In the genomic region with DNA sequence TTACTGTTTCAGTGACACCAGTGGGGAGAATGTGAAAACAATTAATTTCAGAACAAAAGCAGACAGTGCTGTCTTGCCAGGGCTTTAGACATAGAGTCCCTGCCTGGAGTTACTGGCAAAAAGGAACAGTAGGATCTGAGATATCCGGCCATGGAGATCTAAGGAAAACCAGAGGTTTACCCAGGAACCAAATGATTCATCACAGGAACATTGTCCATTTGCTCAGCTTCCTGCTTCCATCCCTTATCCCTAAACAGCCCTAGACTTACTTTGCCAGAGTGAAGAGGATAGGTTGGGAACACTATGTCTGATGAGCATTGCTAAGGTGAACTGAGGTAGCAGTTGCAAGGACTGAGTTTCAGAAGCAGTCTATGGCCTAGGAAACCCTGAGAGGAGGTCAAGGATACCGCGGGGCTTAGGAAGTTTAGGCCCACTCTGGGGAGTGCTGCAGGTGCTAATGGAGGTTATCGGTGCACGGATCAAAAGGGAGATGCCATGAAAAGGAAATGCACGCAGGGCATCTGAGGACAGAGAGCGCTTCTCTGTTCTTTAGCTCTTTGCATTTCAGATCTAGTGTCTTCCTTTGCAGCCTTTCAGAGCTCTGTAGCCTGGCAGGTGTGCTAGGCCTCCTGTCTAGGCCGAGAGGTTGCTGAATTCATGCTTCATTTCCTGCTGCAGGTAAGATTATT, we compare ENCODE assay signal across 16 cellular contexts.
A peak's percentile ranks its signal among the peaks of the same experiment; 100 is the strongest.
DNase-seq lines count a peak whose midpoint lies in the region; ATAC-seq, FAIRE-seq and TF ChIP-seq lines count a peak whose summit lies in the region.
"Had no signal": no experiment of that assay in that cellular context is flagged by ENCODE, and none has a peak within 500 bp of the region (broad histone marks: within the 10 kb centered on the region; RNA-seq: fewer than 3 reads in every experiment).

No MANE protein-coding gene starts in this region.

- no peak overlapping the region for H3K18ac ChIP-seq in H9 (ENCODE audit: insufficient read length, low read depth, low read length)

- H3K9me3 Mint-ChIP-seq in H9: peaks cover 2 to 8% of the 10 kb centered on the region in 2 experiments; a peak in 3 of 5 replicates
- no peaks in the 10 kb centered on the region for H3K9me3 Mint-ChIP-seq in activated T-helper 2 cell treated with anti-CD3 and anti-CD28 coated beads, Interferon-gamma antibody, Interleukin-2, Interleukin-4, amounts not matched to agents 10 μg/mL and 5 μg/mL and 100 μg/mL, durations not matched to agents 14 hours and 24 hours and 36 hours

- H3K27me3 ChIP-seq in DND-41 (ENCODE audit: insufficient read depth, low read length, poor library complexity) (no peaks in the 10 kb centered on the region), H9 (ENCODE audit: insufficient read depth, low read length) (no peaks in the 10 kb centered on the region), RWPE2 (ENCODE audit: insufficient read depth, poor library complexity, severe bottlenecking) (no peaks in the 10 kb centered on the region), endothelial cell of umbilical vein (ENCODE audit: control insufficient read depth in 2 of 2, insufficient read depth in 2 of 2, low read length in 2 of 2) (no peaks in the 10 kb centered on the region)

- BruUV-seq in endothelial cell of umbilical vein (replicated peaks; lab: Mats Ljungman, UMichigan): no TSS peak

- dilution Hi-C loops in endothelial cell of umbilical vein (cut with MboI; ENCODE audit: extremely low pct_ligation_motif_present, low sequenced_read_pairs): no loop called here

- TF ChIP-seq POLR2A in endothelial cell of umbilical vein (IDR thresholded peaks at IDR 0.05; ENCODE audit: low read depth, low read length): no peak

- POLR2A ChIA-PET in endothelial cell of umbilical vein (lab: Charles Lee): no interaction called here

- no peaks in the 10 kb centered on the region for H3K9me3 ChIP-seq in DND-41 (ENCODE audit: insufficient read depth, low read length, severe bottlenecking)
- H3K9me3 ChIP-seq in H9 (ENCODE audit: control insufficient read depth, low read depth, low read length): no peaks in the 10 kb centered on the region
- H3K9me3 ChIP-seq in RWPE2 (ENCODE audit: severe bottlenecking): no peaks in the 10 kb centered on the region
- no peaks in the 10 kb centered on the region for H3K9me3 ChIP-seq in endothelial cell of umbilical vein (replicated peaks; ENCODE audit: control insufficient read depth, insufficient read depth, low read length)

- ATAC-seq in DND-41 (ENCODE audit: insufficient read depth, low read depth): peak; percentile 89
- 0 out of 3 replicates have a peak, but pooled peaks have one; percentile 40 for ATAC-seq in RWPE2 (ENCODE audit: low read depth)
- ATAC-seq in Right ventricle myocardium superior (ENCODE audit: poor library complexity): no peak
- ATAC-seq: HCT116, K562 had no signal

- no peak overlapping the region for H2BK15ac ChIP-seq in H9 (ENCODE audit: low read depth, low read length)

- H2AFZ ChIP-seq in DND-41 (ENCODE audit: low read depth, low read length) (no peak overlapping the region), H9 (ENCODE audit: low read length) (no peak overlapping the region), endothelial cell of umbilical vein (ENCODE audit: low read depth, low read length) (peak overlapping the region; percentile 2)

- TF ChIP-seq CTCF in DND-41 (IDR thresholded peaks at IDR 0.05; ENCODE audit: borderline replicate concordance, extremely low read depth, low read length, poor library complexity, severe bottlenecking) (no peak), H9 (conservative IDR thresholded peaks at IDR 0.05) (no peak), RWPE2 (IDR thresholded peaks at IDR 0.05; ENCODE audit: poor library complexity, severe bottlenecking) (no peak), endothelial cell of umbilical vein (IDR thresholded peaks at IDR 0.05; ENCODE audit: extremely low read depth in 1 of 2, insufficient read depth in 1 of 2, low read depth in 1 of 2, low read length in 2 of 2) (no peak)

- H3K36me3 ChIP-seq in DND-41 (ENCODE audit: insufficient read depth, low read length) (no peaks in the 10 kb centered on the region), RWPE2 (ENCODE audit: low read depth) (no peaks in the 10 kb centered on the region), endothelial cell of umbilical vein (ENCODE audit: control insufficient read depth in 2 of 2, extremely low read depth in 1 of 2, insufficient read depth in 2 of 2, low read length in 2 of 2) (no peaks in the 10 kb centered on the region)

- H3K56ac ChIP-seq in H9 (ENCODE audit: insufficient read length, low read depth, low read length): no peak overlapping the region

- no peak overlapping the region for H3K23ac ChIP-seq in H9 (ENCODE audit: insufficient read length, low read depth, low read length)

- H3K27ac ChIP-seq in DND-41 (ENCODE audit: low read length): peak overlapping the region; percentile 54; the same call in 1 of the 2 replicates
- H3K27ac ChIP-seq in H9 (ENCODE audit: insufficient read length, low read depth, low read length): no peak overlapping the region
- no peak overlapping the region for H3K27ac ChIP-seq in RWPE2 (ENCODE audit: poor library complexity, severe bottlenecking)
- H3K27ac ChIP-seq in endothelial cell of umbilical vein (ENCODE audit: insufficient read depth, low read depth, low read length): no peak overlapping the region
- H3K27ac ChIP-seq: HL-60 had no signal

- H3T11ph ChIP-seq in H9 (ENCODE audit: low read length): no peak overlapping the region

- no peaks in the 10 kb centered on the region for H3K27me3 Mint-ChIP-seq in H9 (ENCODE audit: low read depth)
- peaks cover 7% of the 10 kb centered on the region for H3K27me3 Mint-ChIP-seq in activated T-helper 2 cell treated with anti-CD3 and anti-CD28 coated beads, Interferon-gamma antibody, Interleukin-2, Interleukin-4, amounts not matched to agents 10 μg/mL and 5 μg/mL and 100 μg/mL, durations not matched to agents 14 hours and 24 hours and 36 hours (ENCODE audit: low read depth)

- H3K9ac ChIP-seq in DND-41 (ENCODE audit: low read depth, low read length) (no peak overlapping the region), H9 (ENCODE audit: extremely low read depth, insufficient read length, low read length) (no peak overlapping the region), endothelial cell of umbilical vein (replicated peaks; ENCODE audit: extremely low read depth, insufficient read depth, low read length) (no peak overlapping the region)

- no peaks in the 10 kb centered on the region for H3K79me1 ChIP-seq in H9 (ENCODE audit: insufficient read depth, low read depth, low read length, poor library complexity, severe bottlenecking)

- H3K4me2 ChIP-seq in DND-41 (ENCODE audit: insufficient read depth, low read length) (no peak overlapping the region), H9 (ENCODE audit: insufficient read depth, insufficient read length, low read length) (no peak overlapping the region), endothelial cell of umbilical vein (ENCODE audit: insufficient read depth, low read length) (no peak overlapping the region)

- H4K5ac ChIP-seq in H9 (ENCODE audit: insufficient read length, low read depth, low read length): peak overlapping the region; percentile 21

- intact Hi-C loops in endothelial cell of umbilical vein (cut with micrococcal nuclease) (loop anchor here (5.0 kb wide), 1 partner anchor 479 kb away; no protein-coding TSS in a partner anchor), Right ventricle myocardium superior (cut with DNase I) (loop anchor here (10.0 kb wide), 1 partner anchor 306 kb away; no protein-coding TSS in a partner anchor)
- intact Hi-C loops in activated T-helper 2 cell treated with anti-CD3 and anti-CD28 coated beads, Interferon-gamma antibody, Interleukin-2, Interleukin-4, amounts not matched to agents 10 μg/mL and 5 μg/mL and 100 μg/mL, durations not matched to agents 14 hours and 24 hours and 36 hours (cut with micrococcal nuclease): no loop called here

- no peak overlapping the region for H2BK20ac ChIP-seq in H9 (ENCODE audit: low read depth, low read length, poor library complexity, severe bottlenecking)

- H3K4me3 ChIP-seq in DND-41 (ENCODE audit: low read depth in 1 of 2, low read length in 2 of 2) (no peak overlapping the region), RWPE2 (ENCODE audit: severe bottlenecking) (no peak overlapping the region), endothelial cell of umbilical vein (replicated peaks in 1 of 3; ENCODE audit: insufficient read depth in 1 of 3, low read depth in 1 of 3, low read length in 3 of 3) (no peak overlapping the region)
- H3K4me3 ChIP-seq: K562 had no signal

- DNase-seq in DND-41 (peak; percentile 54), H9 (no peak), RWPE2 (ENCODE audit: low spot score) (no peak), endothelial cell of umbilical vein (ENCODE audit: low read depth, low spot score) (no peak), Right ventricle myocardium superior (no peak)
- no peak for DNase-seq in activated T-helper 2 cell treated with anti-CD3 and anti-CD28 coated beads, Interferon-gamma antibody, Interleukin-2, Interleukin-4, amounts not matched to agents 10 μg/mL and 5 μg/mL and 100 μg/mL, durations not matched to agents 14 hours and 24 hours and 36 hours (ENCODE audit: low spot score)
- no peak for DNase-seq in NK-92 treated with Interleukin-12 subunit alpha and Interleukin-12 subunit beta, amount 100 ng/mL, for 24 hours (lab: John Stamatoyannopoulos, UW)
- DNase-seq: C1 segment of cervical spinal cord; CD4-positive, alpha-beta memory T cell had no signal

- H2BK12ac ChIP-seq in H9 (ENCODE audit: insufficient read length, low read depth, low read length): no peak overlapping the region

- no peak overlapping the region for H3K4ac ChIP-seq in H9 (ENCODE audit: low read depth, low read length)

- H3K23me2 ChIP-seq in H9 (ENCODE audit: insufficient read length, low read depth, low read length, poor library complexity, severe bottlenecking): no peaks in the 10 kb centered on the region

- CTCF ChIA-PET in endothelial cell of umbilical vein (lab: Charles Lee): interaction anchor here (0.5 kb wide), 1 partner anchor 201 kb away, joined by 3 read pairs; no protein-coding TSS in a partner anchor

- H3K36me3 Mint-ChIP-seq in H9 (ENCODE audit: insufficient read depth in 1 of 3, low read depth in 3 of 3): peaks cover 3 to 14% (median 5%) of the 10 kb centered on the region in 3 experiments; a peak in 4 of 7 replicates
- H3K36me3 Mint-ChIP-seq in activated T-helper 2 cell treated with anti-CD3 and anti-CD28 coated beads, Interferon-gamma antibody, Interleukin-2, Interleukin-4, amounts not matched to agents 10 μg/mL and 5 μg/mL and 100 μg/mL, durations not matched to agents 14 hours and 24 hours and 36 hours (ENCODE audit: low read depth): no peaks in the 10 kb centered on the region
- H3K36me3 Mint-ChIP-seq: CD4-positive, alpha-beta memory T cell had no signal

- H3K4me3 Mint-ChIP-seq in H9: no peak overlapping the region
- H3K4me3 Mint-ChIP-seq in activated T-helper 2 cell treated with anti-CD3 and anti-CD28 coated beads, Interferon-gamma antibody, Interleukin-2, Interleukin-4, amounts not matched to agents 10 μg/mL and 5 μg/mL and 100 μg/mL, durations not matched to agents 14 hours and 24 hours and 36 hours (ENCODE audit: low read depth): no peak overlapping the region
- H3K4me3 Mint-ChIP-seq: B cell; CD4-positive, alpha-beta memory T cell had no signal

- H3K27ac Mint-ChIP-seq in H9: no peak overlapping the region; a peak in 1 of 7 replicates
- H3K27ac Mint-ChIP-seq in activated T-helper 2 cell treated with anti-CD3 and anti-CD28 coated beads, Interferon-gamma antibody, Interleukin-2, Interleukin-4, amounts not matched to agents 10 μg/mL and 5 μg/mL and 100 μg/mL, durations not matched to agents 14 hours and 24 hours and 36 hours: no peak overlapping the region
- H3K27ac Mint-ChIP-seq: B cell; CD4-positive, alpha-beta memory T cell had no signal

- no peak overlapping the region for H4K91ac ChIP-seq in H9 (ENCODE audit: insufficient read length, low read depth, low read length)

- no peak overlapping the region for H2BK5ac ChIP-seq in H9 (ENCODE audit: insufficient read length, low read length)

- H3K9me1 ChIP-seq in endothelial cell of umbilical vein (replicated peaks; ENCODE audit: control insufficient read depth, extremely low read depth, insufficient read depth, low read length): no peaks in the 10 kb centered on the region

- no peak overlapping the region for H2AK5ac ChIP-seq in H9 (ENCODE audit: insufficient read length, low read length)

- no peak overlapping the region for H4K8ac ChIP-seq in H9 (replicated peaks; ENCODE audit: insufficient read length, low read depth, low read length)

- H3K4me1 ChIP-seq in DND-41 (ENCODE audit: insufficient read depth, low read length): peaks cover 19% of the 10 kb centered on the region
- no peaks in the 10 kb centered on the region; the same call in 1 of the 2 replicates for H3K4me1 ChIP-seq in H9 (ENCODE audit: insufficient read depth, low read length)
- H3K4me1 ChIP-seq in RWPE2 (ENCODE audit: insufficient read depth, poor library complexity, severe bottlenecking): peaks cover 8% of the 10 kb centered on the region
- peaks cover 22% of the 10 kb centered on the region for H3K4me1 ChIP-seq in endothelial cell of umbilical vein (ENCODE audit: control insufficient read depth, extremely low read depth, insufficient read depth, low read length)

- H2BK120ac ChIP-seq in H9 (ENCODE audit: low read depth, low read length, poor library complexity, severe bottlenecking): no peak overlapping the region

- peaks cover 0 to 17% of the 10 kb centered on the region in 2 experiments; a peak in 2 of 4 replicates for H3K4me1 Mint-ChIP-seq in H9
- H3K4me1 Mint-ChIP-seq in activated T-helper 2 cell treated with anti-CD3 and anti-CD28 coated beads, Interferon-gamma antibody, Interleukin-2, Interleukin-4, amounts not matched to agents 10 μg/mL and 5 μg/mL and 100 μg/mL, durations not matched to agents 14 hours and 24 hours and 36 hours (ENCODE audit: low read depth): no peaks in the 10 kb centered on the region
- H3K4me1 Mint-ChIP-seq: B cell; CD4-positive, alpha-beta memory T cell had no signal

- WGBS in H9 (ENCODE audit: extremely low coverage, insufficient read length, low lambda C conversion rate): no CpG with 5 or more reads among the region's 8 CpGs

- H3K79me2 ChIP-seq in DND-41 (ENCODE audit: insufficient read depth, low read length) (no peaks in the 10 kb centered on the region), H9 (ENCODE audit: insufficient read depth, low read length) (no peaks in the 10 kb centered on the region; the same call in 1 of the 2 replicates), endothelial cell of umbilical vein (ENCODE audit: control insufficient read depth, insufficient read depth, low read length) (no peaks in the 10 kb centered on the region)

- H3K14ac ChIP-seq in H9 (ENCODE audit: insufficient read depth, low read length): no peak overlapping the region

- FAIRE-seq in endothelial cell of umbilical vein (lab: Jason Lieb, UNC): peak; percentile 52
- FAIRE-seq: A204.1, G401.6, GM12892, K562 had no signal

- H4K20me1 ChIP-seq in DND-41 (ENCODE audit: insufficient read depth, low read length): no peaks in the 10 kb centered on the region
- no peaks in the 10 kb centered on the region for H4K20me1 ChIP-seq in H9 (ENCODE audit: control insufficient read depth, insufficient read depth, insufficient read length)
- no peaks in the 10 kb centered on the region for H4K20me1 ChIP-seq in endothelial cell of umbilical vein (replicated peaks; ENCODE audit: control insufficient read depth, extremely low read depth, insufficient read depth, low read length)
